1 cellular context compared by ENCODE assay signal in the genomic region with DNA sequence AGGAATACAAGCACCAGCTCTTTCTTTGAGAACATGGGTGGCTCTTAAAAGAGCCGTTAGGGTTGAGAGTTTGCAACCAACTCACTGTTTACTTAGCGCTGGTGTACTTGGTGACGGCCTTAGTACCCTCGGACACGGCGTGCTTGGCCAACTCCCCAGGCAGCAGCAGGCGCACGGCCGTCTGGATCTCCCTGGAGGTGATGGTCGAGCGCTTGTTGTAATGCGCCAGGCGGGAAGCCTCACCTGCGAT.
TF ChIP-seq lines count a peak whose summit lies in the region.

No MANE protein-coding gene starts in this region.

TF ChIP-seq in WTC11, 78 proteins besides CTCF, POLR2A, EP300 and RAD21 (continued from another document):
- peak; percentile 59; the same call in 1 of the 2 replicates for TF ChIP-seq ARID4B (CRISPR knock-in tag; IDR thresholded peaks at IDR 0.05; ENCODE audit: borderline replicate concordance)
